3 cellular contexts compared by ENCODE assay signal in genomic region chr4:80182237-80182866, GRCh38.
TF ChIP-seq lines count a peak whose summit lies in the region.

No MANE protein-coding gene starts in this region.

TF ChIP-seq in SK-N-SH, 30 proteins besides CTCF, POLR2A, EP300 and RAD21 (continued from another document):
- TF ChIP-seq, protein P1, sequence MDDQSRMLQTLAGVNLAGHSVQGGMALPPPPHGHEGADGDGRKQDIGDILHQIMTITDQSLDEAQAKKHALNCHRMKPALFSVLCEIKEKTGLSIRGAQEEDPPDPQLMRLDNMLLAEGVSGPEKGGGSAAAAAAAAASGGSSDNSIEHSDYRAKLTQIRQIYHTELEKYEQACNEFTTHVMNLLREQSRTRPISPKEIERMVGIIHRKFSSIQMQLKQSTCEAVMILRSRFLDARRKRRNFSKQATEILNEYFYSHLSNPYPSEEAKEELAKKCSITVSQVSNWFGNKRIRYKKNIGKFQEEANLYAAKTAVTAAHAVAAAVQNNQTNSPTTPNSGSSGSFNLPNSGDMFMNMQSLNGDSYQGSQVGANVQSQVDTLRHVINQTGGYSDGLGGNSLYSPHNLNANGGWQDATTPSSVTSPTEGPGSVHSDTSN (IDR thresholded peaks at IDR 0.05) = 0 out of 2 replicates have a peak, but pooled peaks have one; percentile 15
- TF ChIP-seq USF2 (IDR thresholded peaks at IDR 0.05; ENCODE audit: borderline replicate concordance, low read depth, low read length) (no peak), EZH2phosphoT487 (IDR thresholded peaks at IDR 0.05; ENCODE audit: borderline replicate concordance, low read depth) (no peak)

TF ChIP-seq in SK-N-SH treated with all-trans-retinoic acid at 6 μM for 48 hours, 23 proteins besides CTCF, POLR2A, EP300 and RAD21 (continued from another document):
- no peak for TF ChIP-seq PATZ1 (CRISPR knock-in tag; IDR thresholded peaks at IDR 0.05; ENCODE audit: borderline replicate concordance)
- TF ChIP-seq PPARA (CRISPR knock-in tag; IDR thresholded peaks at IDR 0.05; ENCODE audit: borderline replicate concordance) = no peak
- TF ChIP-seq POU6F1 (CRISPR knock-in tag; IDR thresholded peaks at IDR 0.05; ENCODE audit: borderline replicate concordance, low read depth) = no peak
- TF ChIP-seq SNAI2 (CRISPR knock-in tag; IDR thresholded peaks at IDR 0.05) = no peak
- no peak for TF ChIP-seq ESRRG (CRISPR knock-in tag; IDR thresholded peaks at IDR 0.05)
- no peak for TF ChIP-seq OSR1 (CRISPR knock-in tag; IDR thresholded peaks at IDR 0.05)
- TF ChIP-seq ZNF70 (CRISPR knock-in tag; IDR thresholded peaks at IDR 0.05) = no peak
- TF ChIP-seq, protein P2, sequence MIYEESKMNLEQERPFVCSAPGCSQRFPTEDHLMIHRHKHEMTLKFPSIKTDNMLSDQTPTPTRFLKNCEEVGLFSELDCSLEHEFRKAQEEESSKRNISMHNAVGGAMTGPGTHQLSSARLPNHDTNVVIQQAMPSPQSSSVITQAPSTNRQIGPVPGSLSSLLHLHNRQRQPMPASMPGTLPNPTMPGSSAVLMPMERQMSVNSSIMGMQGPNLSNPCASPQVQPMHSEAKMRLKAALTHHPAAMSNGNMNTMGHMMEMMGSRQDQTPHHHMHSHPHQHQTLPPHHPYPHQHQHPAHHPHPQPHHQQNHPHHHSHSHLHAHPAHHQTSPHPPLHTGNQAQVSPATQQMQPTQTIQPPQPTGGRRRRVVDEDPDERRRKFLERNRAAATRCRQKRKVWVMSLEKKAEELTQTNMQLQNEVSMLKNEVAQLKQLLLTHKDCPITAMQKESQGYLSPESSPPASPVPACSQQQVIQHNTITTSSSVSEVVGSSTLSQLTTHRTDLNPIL (CRISPR knock-in tag; IDR thresholded peaks at IDR 0.05; ENCODE audit: low read depth) = no peak
- no peak for TF ChIP-seq ZNF8 (CRISPR knock-in tag; IDR thresholded peaks at IDR 0.05)
- TF ChIP-seq ARNTL (CRISPR knock-in tag; IDR thresholded peaks at IDR 0.05; ENCODE audit: borderline replicate concordance, low read depth) = no peak
- TF ChIP-seq ZFP30 (CRISPR knock-in tag; IDR thresholded peaks at IDR 0.05) = no peak
- no peak for TF ChIP-seq RARB (CRISPR knock-in tag; IDR thresholded peaks at IDR 0.05)
- TF ChIP-seq ZC3H10 (CRISPR knock-in tag; IDR thresholded peaks at IDR 0.05) = no peak
- TF ChIP-seq CSRNP3 (CRISPR knock-in tag; IDR thresholded peaks at IDR 0.05) = no peak
- TF ChIP-seq ZFP3 (CRISPR knock-in tag; IDR thresholded peaks at IDR 0.05) = no peak
- TF ChIP-seq TSHZ2 (CRISPR knock-in tag; IDR thresholded peaks at IDR 0.05) = no peak

TF ChIP-seq in IMR-90, 13 proteins besides CTCF, POLR2A, EP300 and RAD21 (continued from another document):
- TF ChIP-seq SMC3 (IDR thresholded peaks at IDR 0.05; ENCODE audit: low read depth, low read length) = no peak
- no peak for TF ChIP-seq RFX5 (IDR thresholded peaks at IDR 0.05; ENCODE audit: low read depth, low read length)
- TF ChIP-seq BHLHE40 (IDR thresholded peaks at IDR 0.05; ENCODE audit: low read depth, low read length) = no peak
- TF ChIP-seq CHD1 (IDR thresholded peaks at IDR 0.05; ENCODE audit: low read depth, low read length) = no peak
- no peak for TF ChIP-seq MAZ (IDR thresholded peaks at IDR 0.05; ENCODE audit: borderline replicate concordance, low read depth, low read length)
- no peak for TF ChIP-seq MAFK (IDR thresholded peaks at IDR 0.05; ENCODE audit: low read depth, low read length)
- no peak for TF ChIP-seq RCOR1 (IDR thresholded peaks at IDR 0.05; ENCODE audit: insufficient replicate concordance, low read length)
- TF ChIP-seq USF2 (IDR thresholded peaks at IDR 0.05; ENCODE audit: low read depth, low read length) = no peak
- TF ChIP-seq MXI1 (IDR thresholded peaks at IDR 0.05; ENCODE audit: borderline replicate concordance, low read depth, low read length) = no peak
